Comparison of ENCODE assay signal across 31 cellular contexts in the genomic region with DNA sequence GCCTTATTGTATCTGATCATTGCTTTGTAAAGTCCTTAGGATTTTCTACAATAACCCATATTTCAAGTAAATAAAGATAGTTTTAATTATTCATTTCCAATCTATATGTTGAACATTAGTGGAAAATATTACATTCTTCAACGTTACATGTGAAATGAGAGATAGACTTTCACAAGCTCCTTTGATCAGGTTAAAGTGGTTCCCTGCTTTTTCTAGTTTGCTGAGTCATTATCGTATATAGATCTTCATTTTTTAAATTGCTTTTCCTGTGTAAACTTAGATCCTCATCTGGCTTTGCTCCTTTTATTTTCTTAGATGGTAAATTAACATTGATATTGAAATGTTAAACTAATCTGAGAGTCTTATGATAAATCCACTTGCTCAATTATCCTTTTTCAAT.
"Had no signal": no experiment of that assay in that cellular context is flagged by ENCODE, and none has a peak within 500 bp of the region (broad histone marks: within the 10 kb centered on the region; RNA-seq: fewer than 3 reads in every experiment).

No MANE protein-coding gene starts in this region.

- H3K36me3 Mint-ChIP-seq: neural progenitor cell; stimulated activated memory B cell treated with anti-CD40 and anti-IgM and Interleukin-4, amounts not matched to agents 10 μg/mL and 1 μg/mL and 100 μg/mL, for 72 hours; type B pancreatic cell had no signal

- H3K4me1 Mint-ChIP-seq: natural killer cell; nephron; neural progenitor cell; stimulated activated memory B cell treated with anti-CD40 and anti-IgM and Interleukin-4, amounts not matched to agents 10 μg/mL and 1 μg/mL and 100 μg/mL, for 72 hours; stimulated activated naive CD8-positive, alpha-beta T cell treated with anti-CD3 and anti-CD28 coated beads, Interleukin-15, amount 100 ng/mL, for 72 hours had no signal

- H3K4me3 Mint-ChIP-seq: natural killer cell; nephron; neural progenitor cell; stimulated activated memory B cell treated with anti-CD40 and anti-IgM and Interleukin-4, amounts not matched to agents 10 μg/mL and 1 μg/mL and 100 μg/mL, for 72 hours; stimulated activated naive CD8-positive, alpha-beta T cell treated with anti-CD3 and anti-CD28 coated beads, Interleukin-15, amount 100 ng/mL, for 72 hours; type B pancreatic cell had no signal

- H3K79me2 ChIP-seq: parathyroid adenoma had no signal

- ATAC-seq: natural killer cell; psoas muscle; right cardiac atrium; sciatic nerve; stimulated activated memory B cell treated with anti-CD40 and anti-IgM and Interleukin-4, amounts not matched to agents 10 μg/mL and 1 μg/mL and 100 μg/mL, for 72 hours; stimulated activated naive CD8-positive, alpha-beta T cell treated with anti-CD3 and anti-CD28 coated beads, Interleukin-15, amount 100 ng/mL, for 72 hours; stimulated activated naive CD8-positive, alpha-beta T cell treated with anti-CD3 and anti-CD28 coated beads, Interleukin-15, Interleukin-2, amounts not matched to agents 100 U/mL and 50 U/mL, for 24 hours; upper lobe of right lung had no signal

- H3K27me3 Mint-ChIP-seq: progenitor cell of endocrine pancreas; stimulated activated memory B cell treated with anti-CD40 and anti-IgM and Interleukin-4, amounts not matched to agents 10 μg/mL and 1 μg/mL and 100 μg/mL, for 72 hours; stimulated activated naive CD8-positive, alpha-beta T cell treated with anti-CD3 and anti-CD28 coated beads, Interleukin-15, amount 100 ng/mL, for 72 hours; type B pancreatic cell had no signal

- H3K27ac Mint-ChIP-seq: natural killer cell; nephron; neural progenitor cell; progenitor cell of endocrine pancreas; stimulated activated memory B cell treated with anti-CD40 and anti-IgM and Interleukin-4, amounts not matched to agents 10 μg/mL and 1 μg/mL and 100 μg/mL, for 72 hours; type B pancreatic cell had no signal

- H3K27ac ChIP-seq: neural progenitor cell, ovary, parathyroid adenoma, psoas muscle, skin epidermis, spleen, suprapubic skin, testis, tibial artery, transverse colon, upper lobe of right lung, uterus had no signal

- H3K4me3 ChIP-seq: neural progenitor cell, ovary, psoas muscle, skin epidermis, smooth muscle cell, spleen, suprapubic skin, testis, tibial artery, transverse colon, upper lobe of right lung, uterus had no signal

- H3K4me2 ChIP-seq: neural progenitor cell had no signal

- H3K9me3 Mint-ChIP-seq: nephron, neural progenitor cell, type B pancreatic cell had no signal

- H3K9me3 ChIP-seq: ovary, psoas muscle, suprapubic skin, testis, tibial artery, transverse colon, upper lobe of right lung, uterus had no signal

- H3K27me3 ChIP-seq: neural progenitor cell, ovary, spleen, suprapubic skin, testis, tibial artery, transverse colon, upper lobe of right lung, uterus had no signal

- H3K4me1 ChIP-seq: neural progenitor cell, parathyroid adenoma, psoas muscle, spleen, suprapubic skin, testis, tibial artery, transverse colon, upper lobe of right lung, uterus had no signal

- H2AFZ ChIP-seq: neural progenitor cell, parathyroid adenoma had no signal

- DNase-seq: natural killer cell; occipital lobe; ovary; posterior cingulate gyrus; psoas muscle; right cardiac atrium; spleen; stimulated activated CD4-positive, alpha-beta T cell treated with anti-CD3 and anti-CD28 coated beads, Interleukin-12 subunit alpha, Interleukin-12 subunit beta, amount 100 ng/mL, for 4 hours; stimulated activated CD4-positive, alpha-beta T cell treated with anti-CD3 and anti-CD28 coated beads, Interleukin-1b, Interleukin-23, amount 100 ng/mL, for 48 hours; stimulated activated CD4-positive, alpha-beta T cell treated with anti-CD3 and anti-CD28 coated beads, Interleukin-4, amount 100 ng/mL, for 1 hour; stimulated activated CD4-positive, alpha-beta T cell treated with anti-CD3 and anti-CD28 coated beads, Interleukin-4, amount 100 ng/mL, for 4 hours; stimulated activated CD8-positive, alpha-beta memory T cell treated with anti-CD3 and anti-CD28 coated beads, Interleukin-4, amount 100 ng/mL, for 48 hours; stimulated activated naive CD4-positive, alpha-beta T cell; stimulated activated naive CD8-positive, alpha-beta T cell treated with anti-CD3 and anti-CD28 coated beads, Interleukin-15, amount 100 ng/mL, for 72 hours; stimulated activated naive CD8-positive, alpha-beta T cell treated with anti-CD3 and anti-CD28 coated beads, Interleukin-15, Interleukin-2, amounts not matched to agents 100 U/mL and 50 U/mL, for 24 hours; substantia nigra; testis; tibial artery; transverse colon; upper lobe of right lung; uterus had no signal

- H3K36me3 ChIP-seq: neural progenitor cell, ovary, spleen, suprapubic skin, tibial artery, transverse colon, upper lobe of right lung, uterus had no signal

- H3K9ac ChIP-seq: neural progenitor cell, parathyroid adenoma had no signal
